In genomic region chr2:43218550-43219382, GRCh38 we compare ENCODE assay signal across 8 cellular contexts. TPM values are rescaled to one million over a fixed set of nuclear protein-coding genes. Genes with fewer than 3 reads are reported as not detected.
A peak's percentile ranks its signal among the peaks of the same experiment; 100 is the strongest.
DNase-seq lines count a peak whose midpoint lies in the region; ATAC-seq and TF ChIP-seq lines count a peak whose summit lies in the region.

No MANE protein-coding gene starts in this region.

- H3K27ac ChIP-seq in DND-41 (ENCODE audit: low read length) (peak overlapping the region; percentile 99), HEK293 (ENCODE audit: extremely low read depth, low read depth, low read length) (peak overlapping the region; percentile 92), foreskin keratinocyte (peak overlapping the region; percentile 67)

- CTCF ChIA-PET in HEK293 (lab: Yijun Ruan, JAX), result interaction anchor here (0.6 to 5.3 kb wide), 5 partner anchors 11 to 266 kb away, joined by 3 to 25 read pairs (median 3); no protein-coding TSS in a partner anchor

- in situ Hi-C loops in G401 (cut with HindIII; ENCODE audit: low sequenced_read_pairs), result no loop called here

- H3K4me3 Mint-ChIP-seq in activated T-helper 2 cell treated with anti-CD3 and anti-CD28 coated beads, Interferon-gamma antibody, Interleukin-2, Interleukin-4, amounts not matched to agents 10 μg/mL and 5 μg/mL and 100 μg/mL, durations not matched to agents 14 hours and 24 hours and 36 hours (ENCODE audit: low read depth), result peak overlapping the region; percentile 82

- DNase-seq in DND-41 (peak; percentile 62), OCI-M1 (lab: John Stamatoyannopoulos, UW) (peak; percentile 84), foreskin keratinocyte (peak; percentile 49 to 75), posterior vena cava (ENCODE audit: low spot score) (peak; percentile 76), G401 (ENCODE audit: low spot score) (no peak), amniotic stem cell (lab: John Stamatoyannopoulos, UW) (no peak)
- DNase-seq in activated T-helper 2 cell treated with anti-CD3 and anti-CD28 coated beads, Interferon-gamma antibody, Interleukin-2, Interleukin-4, amounts not matched to agents 10 μg/mL and 5 μg/mL and 100 μg/mL, durations not matched to agents 14 hours and 24 hours and 36 hours (ENCODE audit: low spot score), result peak; percentile 76

- H3K4me1 ChIP-seq in DND-41 (ENCODE audit: insufficient read depth, low read length), result peaks cover 52% of the 10 kb centered on the region
- H3K4me1 ChIP-seq in HEK293 (ENCODE audit: control insufficient read depth, insufficient read depth, low read length), result peaks cover 27% of the 10 kb centered on the region
- H3K4me1 ChIP-seq in foreskin keratinocyte, result peaks cover 8% of the 10 kb centered on the region

- H3K4me1 Mint-ChIP-seq in activated T-helper 2 cell treated with anti-CD3 and anti-CD28 coated beads, Interferon-gamma antibody, Interleukin-2, Interleukin-4, amounts not matched to agents 10 μg/mL and 5 μg/mL and 100 μg/mL, durations not matched to agents 14 hours and 24 hours and 36 hours (ENCODE audit: low read depth), result peaks cover 35% of the 10 kb centered on the region

- intact Hi-C loops in activated T-helper 2 cell treated with anti-CD3 and anti-CD28 coated beads, Interferon-gamma antibody, Interleukin-2, Interleukin-4, amounts not matched to agents 10 μg/mL and 5 μg/mL and 100 μg/mL, durations not matched to agents 14 hours and 24 hours and 36 hours (cut with micrococcal nuclease), result loop anchor here (1.0 to 2.0 kb wide), 4 partner anchors 24 to 87 kb away; no protein-coding TSS in a partner anchor
- intact Hi-C loops in posterior vena cava (cut with DNase I), result loop anchor here in 1 of 2 donors (5.0 to 10.0 kb wide), 2 partner anchors 36 to 94 kb away; no protein-coding TSS in a partner anchor

- H3K4me2 ChIP-seq in DND-41 (ENCODE audit: insufficient read depth, low read length), result peak overlapping the region; percentile 64

- peak overlapping the region; percentile 96 for H3K9ac ChIP-seq in DND-41 (ENCODE audit: low read depth, low read length)

- POLR2A ChIA-PET in HEK293 (lab: Yijun Ruan, JAX), result interaction anchor here (1.2 to 1.7 kb wide), 2 partner anchors 8 to 85 kb away, joined by 4 to 6 read pairs; partner anchors contain the start of gene ZFP36L2

- peaks cover 23% of the 10 kb centered on the region; the same call in 1 of the 2 replicates for H4K20me1 ChIP-seq in DND-41 (ENCODE audit: insufficient read depth, low read length)

- peaks cover 32% of the 10 kb centered on the region for H3K36me3 Mint-ChIP-seq in activated T-helper 2 cell treated with anti-CD3 and anti-CD28 coated beads, Interferon-gamma antibody, Interleukin-2, Interleukin-4, amounts not matched to agents 10 μg/mL and 5 μg/mL and 100 μg/mL, durations not matched to agents 14 hours and 24 hours and 36 hours (ENCODE audit: low read depth)

- peak; percentile 2; the same call in 1 of the 3 replicates for ATAC-seq in DND-41 (ENCODE audit: insufficient read depth, low read depth)
- ATAC-seq in foreskin keratinocyte, result peak; percentile 44

- H2AFZ ChIP-seq in DND-41 (ENCODE audit: low read depth, low read length), result no peak overlapping the region; the same call in 1 of the 2 replicates

- TF ChIP-seq CTCF in DND-41 (IDR thresholded peaks at IDR 0.05; ENCODE audit: borderline replicate concordance, extremely low read depth, low read length, poor library complexity, severe bottlenecking) (no peak), HEK293 (tag by site-specific recombination; IDR thresholded peaks at IDR 0.05) (no peak), foreskin keratinocyte (conservative IDR thresholded peaks at IDR 0.05) (no peak)

- peaks cover 54% of the 10 kb centered on the region for H3K79me2 ChIP-seq in DND-41 (ENCODE audit: insufficient read depth, low read length)

- H3K27me3 ChIP-seq in DND-41 (ENCODE audit: insufficient read depth, low read length, poor library complexity) (no peaks in the 10 kb centered on the region), foreskin keratinocyte (no peaks in the 10 kb centered on the region)

- H3K9me3 ChIP-seq in DND-41 (ENCODE audit: insufficient read depth, low read length, severe bottlenecking), result no peaks in the 10 kb centered on the region
- no peaks in the 10 kb centered on the region for H3K9me3 ChIP-seq in HEK293 (ENCODE audit: control insufficient read depth, insufficient read depth, low read depth, low read length)

- H3K27ac Mint-ChIP-seq in activated T-helper 2 cell treated with anti-CD3 and anti-CD28 coated beads, Interferon-gamma antibody, Interleukin-2, Interleukin-4, amounts not matched to agents 10 μg/mL and 5 μg/mL and 100 μg/mL, durations not matched to agents 14 hours and 24 hours and 36 hours, result peak overlapping the region; percentile 94

- H3K4me3 ChIP-seq in DND-41 (ENCODE audit: low read depth in 1 of 2, low read length in 2 of 2) (peak overlapping the region in 1 of 2 experiments; percentile 83; a peak in 2 of 4 replicates), HEK293 (ENCODE audit: low read depth, low read length) (no peak overlapping the region)

- no peaks in the 10 kb centered on the region for H3K9me3 Mint-ChIP-seq in activated T-helper 2 cell treated with anti-CD3 and anti-CD28 coated beads, Interferon-gamma antibody, Interleukin-2, Interleukin-4, amounts not matched to agents 10 μg/mL and 5 μg/mL and 100 μg/mL, durations not matched to agents 14 hours and 24 hours and 36 hours

- H3K36me3 ChIP-seq in DND-41 (ENCODE audit: insufficient read depth, low read length), result peaks cover 32% of the 10 kb centered on the region
- H3K36me3 ChIP-seq in HEK293 (ENCODE audit: control insufficient read depth in 2 of 2, insufficient read depth in 1 of 2, low read length in 2 of 2), result peaks cover 3 to 15% of the 10 kb centered on the region in 2 experiments; a peak in 1 of 3 replicates

- H3K27me3 Mint-ChIP-seq in activated T-helper 2 cell treated with anti-CD3 and anti-CD28 coated beads, Interferon-gamma antibody, Interleukin-2, Interleukin-4, amounts not matched to agents 10 μg/mL and 5 μg/mL and 100 μg/mL, durations not matched to agents 14 hours and 24 hours and 36 hours (ENCODE audit: low read depth), result no peaks in the 10 kb centered on the region

TF ChIP-seq in HEK293, 187 proteins besides CTCF, POLR2A, EP300 and RAD21 (continues in another document):
- TF ChIP-seq ZNF560 (tag by site-specific recombination; IDR thresholded peaks at IDR 0.05; ENCODE audit: borderline replicate concordance) (no peak), ZNF501 (tag by site-specific recombination; IDR thresholded peaks at IDR 0.05) (0 out of 2 replicates have a peak, but pooled peaks have one; percentile 6), ZNF791 (tag by site-specific recombination; IDR thresholded peaks at IDR 0.05) (no peak), KLF7 (tag by site-specific recombination; IDR thresholded peaks at IDR 0.05; ENCODE audit: borderline replicate concordance) (0 out of 2 replicates have a peak, but pooled peaks have one; percentile 42), ZBTB8A (tag by site-specific recombination; IDR thresholded peaks at IDR 0.05) (no peak), PATZ1 (tag by site-specific recombination; IDR thresholded peaks at IDR 0.05) (peak; percentile 47), ZNF2 (tag by site-specific recombination; IDR thresholded peaks at IDR 0.05) (0 out of 2 replicates have a peak, but pooled peaks have one; percentile 4)
- TF ChIP-seq, protein P1, sequence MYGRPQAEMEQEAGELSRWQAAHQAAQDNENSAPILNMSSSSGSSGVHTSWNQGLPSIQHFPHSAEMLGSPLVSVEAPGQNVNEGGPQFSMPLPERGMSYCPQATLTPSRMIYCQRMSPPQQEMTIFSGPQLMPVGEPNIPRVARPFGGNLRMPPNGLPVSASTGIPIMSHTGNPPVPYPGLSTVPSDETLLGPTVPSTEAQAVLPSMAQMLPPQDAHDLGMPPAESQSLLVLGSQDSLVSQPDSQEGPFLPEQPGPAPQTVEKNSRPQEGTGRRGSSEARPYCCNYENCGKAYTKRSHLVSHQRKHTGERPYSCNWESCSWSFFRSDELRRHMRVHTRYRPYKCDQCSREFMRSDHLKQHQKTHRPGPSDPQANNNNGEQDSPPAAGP (tag by site-specific recombination; IDR thresholded peaks at IDR 0.05), result peak; percentile 98
- TF ChIP-seq, protein P2, sequence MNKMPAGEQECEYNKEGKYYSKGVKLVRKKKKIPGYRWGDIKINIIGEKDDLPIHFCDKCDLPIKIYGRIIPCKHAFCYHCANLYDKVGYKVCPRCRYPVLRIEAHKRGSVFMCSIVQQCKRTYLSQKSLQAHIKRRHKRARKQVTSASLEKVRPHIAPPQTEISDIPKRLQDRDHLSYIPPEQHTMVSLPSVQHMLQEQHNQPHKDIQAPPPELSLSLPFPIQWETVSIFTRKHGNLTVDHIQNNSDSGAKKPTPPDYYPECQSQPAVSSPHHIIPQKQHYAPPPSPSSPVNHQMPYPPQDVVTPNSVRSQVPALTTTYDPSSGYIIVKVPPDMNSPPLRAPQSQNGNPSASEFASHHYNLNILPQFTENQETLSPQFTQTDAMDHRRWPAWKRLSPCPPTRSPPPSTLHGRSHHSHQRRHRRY (tag by site-specific recombination; IDR thresholded peaks at IDR 0.05), result 0 out of 2 replicates have a peak, but pooled peaks have one; percentile 12

RNA-seq across cellular contexts. Expression of gene ZFP36L2, which starts 7.6 kb away (rescaled TPM):
- total RNA-seq in activated T-helper 2 cell treated with anti-CD3 and anti-CD28 coated beads, Interferon-gamma antibody, Interleukin-2, Interleukin-4, amounts not matched to agents 10 μg/mL and 5 μg/mL and 100 μg/mL, durations not matched to agents 14 hours and 24 hours and 36 hours, result 114 TPM in 2 replicates
- 124 and 137 TPM in 2 replicates for total RNA-seq in foreskin keratinocyte
- 127 and 136 TPM in 2 replicates for polyA plus RNA-seq in foreskin keratinocyte
- 100 to 1,000 TPM; 123 to 148 TPM for total RNA-seq in posterior vena cava
- 22.5 and 32.4 TPM in 2 replicates for total RNA-seq in G401 (2014; rRNA removed; shearing (Covaris generic))

Comparison
In these comparisons a context has a peak if more than half of its experiments do, and no peak if none do; other contexts are left out.
1. DNase-seq: peak in DND-41 (single experiment), OCI-M1 (single experiment), activated T-helper 2 cell treated with anti-CD3 and anti-CD28 coated beads, Interferon-gamma antibody, Interleukin-2, Interleukin-4, amounts not matched to agents 10 μg/mL and 5 μg/mL and 100 μg/mL, durations not matched to agents 14 hours and 24 hours and 36 hours (single experiment), foreskin keratinocyte (2 of 2) and posterior vena cava (single experiment); none in G401 (single experiment) and amniotic stem cell (single experiment).
2. Peak in every context shown above with its lines, with median percentiles within 50 percentile points of each other: H3K27ac ChIP-seq.